31 cellular contexts compared by ENCODE assay signal in the genomic region with DNA sequence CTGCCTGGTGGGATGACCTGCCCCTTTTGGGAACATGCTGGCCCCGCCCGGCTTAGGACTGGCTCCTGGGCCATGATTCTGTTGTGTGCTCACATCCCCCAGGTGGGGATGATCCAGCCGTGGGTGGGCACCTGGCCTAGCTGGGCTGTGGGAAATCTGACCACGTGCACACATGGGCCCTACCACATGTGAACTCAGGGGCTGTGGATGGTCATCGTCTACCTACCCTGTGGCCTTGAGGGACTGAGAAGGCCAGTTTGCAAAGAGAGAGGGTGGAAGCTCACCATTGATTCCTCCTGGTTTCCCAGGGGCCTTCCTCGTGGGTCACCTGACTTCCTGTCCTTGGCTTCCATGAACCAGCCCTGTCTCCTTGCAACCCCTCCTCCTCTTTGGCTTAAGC. TPM values are rescaled to one million over a fixed set of nuclear protein-coding genes. Genes with fewer than 3 reads are reported as not detected.
DNase-seq lines count a peak whose midpoint lies in the region; ATAC-seq, FAIRE-seq and TF ChIP-seq lines count a peak whose summit lies in the region.
"Had no signal": no experiment of that assay in that cellular context is flagged by ENCODE, and none has a peak within 500 bp of the region (broad histone marks: within the 10 kb centered on the region; RNA-seq: fewer than 3 reads in every experiment).

No MANE protein-coding gene starts in this region.

- no peaks in the 10 kb centered on the region for H3K9me1 ChIP-seq in K562 (ENCODE audit: control insufficient read depth, insufficient read depth, low read length)

- H3K9me3 Mint-ChIP-seq in endodermal cell (peaks cover 2% of the 10 kb centered on the region), mesothelial cell of epicardium (no peaks in the 10 kb centered on the region)

- no TSS peak for BruUV-seq in K562 (replicated peaks; lab: Mats Ljungman, UMichigan)

- H2AFZ ChIP-seq in K562 (ENCODE audit: low read depth, low read length) (no peak overlapping the region), neuronal stem cell (ENCODE audit: low read length) (no peak overlapping the region)

- TF ChIP-seq RAD21 in K562 (CRISPR knock-in tag; conservative IDR thresholded peaks at IDR 0.05 in 1 of 2, IDR thresholded peaks at IDR 0.05 in 1 of 2): no peak

- H4K20me1 ChIP-seq in K562 (replicated peaks; ENCODE audit: control insufficient read depth, insufficient read depth, low read length): no peaks in the 10 kb centered on the region
- H4K20me1 ChIP-seq: BLaER1 had no signal

- no peak for TF ChIP-seq CTCF in K562 (IDR thresholded peaks at IDR 0.05 in 2 of 3, conservative IDR thresholded peaks at IDR 0.05 in 1 of 3; ENCODE audit: insufficient read depth in 2 of 3, low read depth in 1 of 3, low read length in 3 of 3)
- TF ChIP-seq CTCF in endodermal cell (conservative IDR thresholded peaks at IDR 0.05): no peak
- no peak for TF ChIP-seq CTCF in mesothelial cell of epicardium (IDR thresholded peaks at IDR 0.05; ENCODE audit: unreplicated experiment)
- no peak for TF ChIP-seq CTCF in heart right ventricle (IDR thresholded peaks at IDR 0.05)

- peaks cover 22% of the 10 kb centered on the region for H3K27me3 Mint-ChIP-seq in endodermal cell (ENCODE audit: insufficient read depth)
- no peaks in the 10 kb centered on the region for H3K27me3 Mint-ChIP-seq in mesothelial cell of epicardium (ENCODE audit: low read depth)
- H3K27me3 Mint-ChIP-seq: CD4-positive, alpha-beta memory T cell; CD4-positive, CD25-positive, alpha-beta regulatory T cell had no signal

- H3K27ac ChIP-seq in K562 (ENCODE audit: extremely low read depth, low read depth, low read length): no peak overlapping the region
- H3K27ac ChIP-seq in endodermal cell (ENCODE audit: low read depth, low read length): no peak overlapping the region
- no peak overlapping the region for H3K27ac ChIP-seq in neuronal stem cell (replicated peaks; ENCODE audit: low read length)
- H3K27ac ChIP-seq in heart right ventricle: no peak overlapping the region
- H3K27ac ChIP-seq: BLaER1 had no signal

- no peak overlapping the region for H2BK120ac ChIP-seq in neuronal stem cell (ENCODE audit: low read depth, low read length)

- no peak overlapping the region for H3K4me3 Mint-ChIP-seq in endodermal cell
- H3K4me3 Mint-ChIP-seq in mesothelial cell of epicardium: no peak overlapping the region
- H3K4me3 Mint-ChIP-seq: CD14-positive monocyte; CD4-positive, alpha-beta memory T cell; CD4-positive, CD25-positive, alpha-beta regulatory T cell; CD8-positive, alpha-beta memory T cell had no signal

- H3K9me3 ChIP-seq in K562 (replicated peaks; ENCODE audit: control insufficient read depth, insufficient read depth, low read depth, low read length) (no peaks in the 10 kb centered on the region), endodermal cell (ENCODE audit: control insufficient read depth, low read length) (no peaks in the 10 kb centered on the region), neuronal stem cell (replicated peaks in 1 of 2; ENCODE audit: control insufficient read depth in 2 of 2, insufficient read depth in 1 of 2, low read depth in 1 of 2, low read length in 2 of 2) (no peaks in the 10 kb centered on the region), heart right ventricle (no peaks in the 10 kb centered on the region)
- H3K9me3 ChIP-seq: BE2C, BLaER1 had no signal

- ATAC-seq in K562: no peak
- ATAC-seq in HG03457 (IDR thresholded peaks at IDR 0.05; ENCODE audit: unreplicated experiment): no peak
- ATAC-seq in heart right ventricle: no peak
- ATAC-seq in GM18517 (IDR thresholded peaks at IDR 0.05; ENCODE audit: unreplicated experiment): no peak
- ATAC-seq: GM12878 had no signal

- no peaks in the 10 kb centered on the region for H3K79me2 ChIP-seq in K562 (ENCODE audit: control insufficient read depth, insufficient read depth, low read length)

- H2AK5ac ChIP-seq in neuronal stem cell (ENCODE audit: low read depth, low read length): peak overlapping the region; percentile 47

- no peak overlapping the region for H2BK5ac ChIP-seq in neuronal stem cell (ENCODE audit: low read length)

- TF ChIP-seq POLR2A in K562 (conservative IDR thresholded peaks at IDR 0.05): no peak

- FAIRE-seq in K562 (lab: Jason Lieb, UNC): no peak
- FAIRE-seq: A204.1, GM12878, GM12892 had no signal

- H3K4me3 ChIP-seq in K562 (no peak overlapping the region), endodermal cell (ENCODE audit: low read length) (no peak overlapping the region), neuronal stem cell (ENCODE audit: low read length in 2 of 2) (no peak overlapping the region), heart right ventricle (no peak overlapping the region)
- H3K4me3 ChIP-seq: BLaER1, GM12878 had no signal

- no peak overlapping the region for H2BK15ac ChIP-seq in neuronal stem cell (ENCODE audit: low read length)

- no peak overlapping the region for H3K9ac ChIP-seq in K562 (ENCODE audit: insufficient read depth in 1 of 2, low read depth in 2 of 2, low read length in 2 of 2)
- H3K9ac ChIP-seq in endodermal cell (ENCODE audit: extremely low read depth, low read length, poor library complexity, severe bottlenecking): no peak overlapping the region
- no peak overlapping the region for H3K9ac ChIP-seq in neuronal stem cell (ENCODE audit: low read depth, low read length, poor library complexity)
- H3K9ac ChIP-seq: BLaER1 had no signal

- TF ChIP-seq EP300 in K562 (IDR thresholded peaks at IDR 0.05; ENCODE audit: low read length): no peak

- H3K79me1 ChIP-seq in neuronal stem cell (ENCODE audit: low read depth, low read length): no peaks in the 10 kb centered on the region

- POLR2A ChIA-PET in K562 (lab: Yijun Ruan, JAX): interaction anchor here (0.6 kb wide), 1 partner anchor 134 kb away, joined by 5 read pairs; no protein-coding TSS in a partner anchor

- no peak overlapping the region for H4K8ac ChIP-seq in neuronal stem cell (ENCODE audit: low read depth, low read length)

- H3K27me3 ChIP-seq in K562 (ENCODE audit: control insufficient read depth in 2 of 2, insufficient read depth in 2 of 2, low read length in 2 of 2) (no peaks in the 10 kb centered on the region; a peak in 1 of 5 replicates), endodermal cell (ENCODE audit: control insufficient read depth, insufficient read depth, low read length, poor library complexity, severe bottlenecking) (no peaks in the 10 kb centered on the region), neuronal stem cell (ENCODE audit: control insufficient read depth in 3 of 3, insufficient read depth in 3 of 3, low read depth in 1 of 3, low read length in 3 of 3) (no peaks in the 10 kb centered on the region), heart right ventricle (no peaks in the 10 kb centered on the region)
- H3K27me3 ChIP-seq: BE2C, BLaER1 had no signal

- H3K4me1 ChIP-seq in K562 (replicated peaks in 1 of 2; ENCODE audit: control insufficient read depth in 2 of 2, insufficient read depth in 2 of 2, low read length in 2 of 2): no peaks in the 10 kb centered on the region
- peaks cover 13% of the 10 kb centered on the region for H3K4me1 ChIP-seq in endodermal cell (ENCODE audit: control insufficient read depth, insufficient read depth, low read length)
- H3K4me1 ChIP-seq in neuronal stem cell (ENCODE audit: control insufficient read depth in 2 of 2, insufficient read depth in 1 of 2, low read depth in 1 of 2, low read length in 2 of 2): peaks cover 5 to 11% of the 10 kb centered on the region in 2 donors
- H3K4me1 ChIP-seq in heart right ventricle: peaks cover 0 to 3% (median 0%) of the 10 kb centered on the region in 9 donors
- H3K4me1 ChIP-seq: BE2C, BLaER1 had no signal

- CTCF ChIA-PET in K562 (lab: Yijun Ruan, JAX; ENCODE audit: low intra/inter-chr PET ratio): no interaction called here

- H3K23ac ChIP-seq in neuronal stem cell (ENCODE audit: low read depth, low read length, poor library complexity): no peak overlapping the region

- WGBS in K562 (ENCODE audit: insufficient coverage, low coverage, missing lambda C conversion rate): 3% methylated on average over 6 of the region's 6 CpGs
- WGBS in endodermal cell (ENCODE audit: insufficient coverage in 1 of 2, insufficient read length in 1 of 2), 2 experiments: 91 to 93% methylated on average over 3 to 6 of the region's 6 CpGs
- no CpG with 5 or more reads among the region's 6 CpGs for WGBS in neuronal stem cell (ENCODE audit: extremely low coverage in 2 of 2, insufficient read length in 2 of 2, insufficient replicate concordance in 1 of 2), 2 donors
- 83 to 92% methylated on average over 6 of the region's 6 CpGs for WGBS in heart right ventricle, 2 donors

- H3K27ac Mint-ChIP-seq in endodermal cell (no peak overlapping the region), mesothelial cell of epicardium (peak overlapping the region; percentile 56)
- H3K27ac Mint-ChIP-seq: CD4-positive, alpha-beta memory T cell; CD4-positive, CD25-positive, alpha-beta regulatory T cell; CD8-positive, alpha-beta memory T cell had no signal

- intact Hi-C loops in K562 (cut with micrococcal nuclease): no loop called here
- intact Hi-C loops in heart right ventricle (cut with DNase I): no loop called here

- H2BK12ac ChIP-seq in neuronal stem cell (ENCODE audit: low read length): peak overlapping the region; percentile 68

- H3K36me3 ChIP-seq in K562 (ENCODE audit: control insufficient read depth, insufficient read depth, low read length) (no peaks in the 10 kb centered on the region), endodermal cell (ENCODE audit: control insufficient read depth, insufficient read depth, low read length) (no peaks in the 10 kb centered on the region), neuronal stem cell (replicated peaks in 1 of 2; ENCODE audit: control insufficient read depth in 2 of 2, insufficient read depth in 2 of 2, low read length in 2 of 2) (no peaks in the 10 kb centered on the region), heart right ventricle (no peaks in the 10 kb centered on the region)
- H3K36me3 ChIP-seq: BE2C, BLaER1 had no signal

- no peak overlapping the region for H3K4ac ChIP-seq in neuronal stem cell (ENCODE audit: low read length)

- H4K91ac ChIP-seq in neuronal stem cell (ENCODE audit: low read depth, low read length, poor library complexity): no peak overlapping the region

- no peak overlapping the region for H3K14ac ChIP-seq in neuronal stem cell (ENCODE audit: low read length)

- in situ Hi-C loops in K562 (cut with MboI): no loop called here

- peak overlapping the region; percentile 89 for H3K18ac ChIP-seq in neuronal stem cell (ENCODE audit: low read length)

- no peak for DNase-seq in K562 (ENCODE audit: extremely low read depth in 1 of 4, low spot score in 3 of 4)
- DNase-seq in endodermal cell: peak; percentile 24
- DNase-seq in mesothelial cell of epicardium (ENCODE audit: low spot score in 2 of 2, unreplicated experiment in 2 of 2): no peak
- DNase-seq in neuronal stem cell (ENCODE audit: low spot score): no peak
- no peak for DNase-seq in heart right ventricle
- DNase-seq in HT-29 (ENCODE audit: low spot score): no peak
- DNase-seq: 8988T; ACHN; BE2C; C1 segment of cervical spinal cord; CD4-positive, alpha-beta memory T cell; CD4-positive, CD25-positive, alpha-beta regulatory T cell; CD8-positive, alpha-beta memory T cell; COR-L47; DMS 273 treated with DMSO at 0.1 percent for 48 hours; DMS153; DMS53; DMS79; DND-41; EL; GDM1 had no signal

- peaks cover 21% of the 10 kb centered on the region for H3K4me1 Mint-ChIP-seq in endodermal cell
- H3K4me1 Mint-ChIP-seq in mesothelial cell of epicardium: peaks cover 35% of the 10 kb centered on the region
- H3K4me1 Mint-ChIP-seq: CD14-positive monocyte; CD4-positive, alpha-beta memory T cell; CD4-positive, CD25-positive, alpha-beta regulatory T cell; CD8-positive, alpha-beta memory T cell had no signal

- H3K36me3 Mint-ChIP-seq in endodermal cell (ENCODE audit: low read depth) (no peaks in the 10 kb centered on the region), mesothelial cell of epicardium (peaks cover 2% of the 10 kb centered on the region)
- H3K36me3 Mint-ChIP-seq: CD14-positive monocyte; CD4-positive, alpha-beta memory T cell; CD4-positive, CD25-positive, alpha-beta regulatory T cell; CD8-positive, alpha-beta memory T cell had no signal

- H3K4me2 ChIP-seq in K562 (ENCODE audit: insufficient read depth, low read length) (no peak overlapping the region), neuronal stem cell (ENCODE audit: insufficient read depth, low read length, poor library complexity, severe bottlenecking) (no peak overlapping the region)
- H3K4me2 ChIP-seq: BLaER1 had no signal

RNA-seq across cellular contexts. Expression of gene PCP4, which starts 19.4 kb away (rescaled TPM):
- total RNA-seq in K562 (2011; cell fraction: chromatin; rRNA removed; ENCODE audit: low replicate concordance): not detected in 2 replicates
- total RNA-seq in K562 (2011; cell fraction: nucleolus; rRNA removed): not detected in 2 replicates
- not detected in 2 replicates for total RNA-seq in K562 (2011; cell fraction: nucleoplasm; rRNA removed)
- total RNA-seq in K562 (2014; rRNA removed) (not detected in 2 replicates), K562 (2014; rRNA removed; fragmentation: Illumina TruSeq; extraction: Trizol) (not detected in 2 replicates), K562 (2015; rRNA removed; fragmentation: Illumina TruSeq; extraction: Trizol) (not detected in 2 replicates), K562 (2021) (not detected in 2 replicates), endodermal cell (under 1 TPM in 1 of 2 donors, not detected in 1; 0.44 TPM), mesothelial cell of epicardium (17.6 to 19.2 TPM (median 18.1 TPM) in 3 replicates), heart right ventricle (1 to 10 TPM; 2.7 to 6.6 (median 3.6) TPM)
- polyA plus RNA-seq in K562 (2011; rRNA removed) (not detected in 2 replicates), K562 (2014; fragmentation: Illumina TruSeq; extraction: Trizol) (not detected in 2 replicates), K562 (2014; fragmentation: Nextera tagmentation; extraction: Ambion mirVana) (not detected), K562 (2014; rRNA removed) (not detected in 2 replicates), heart right ventricle (1 to 10 TPM; 1.0 to 6.9 TPM)
- not detected in 2 replicates for polyA plus RNA-seq in K562 (2011; cell fraction: cytosol; rRNA removed)
- not detected in 2 replicates for polyA plus RNA-seq in K562 (2011; cell fraction: nucleus; rRNA removed)
- polyA plus RNA-seq in K562 (2012): not detected in 2 replicates
- not detected in 2 replicates for polyA minus RNA-seq in K562 (2011; rRNA and poly(A)+ RNA removed)
- polyA minus RNA-seq in K562 (2011; cell fraction: cytosol; rRNA and poly(A)+ RNA removed): not detected in 2 replicates
- not detected in 2 replicates for polyA minus RNA-seq in K562 (2011; cell fraction: nucleus; rRNA and poly(A)+ RNA removed)
- polyA plus RNA-seq in endodermal cell (2013, experiment 1 of 2): 2.1 TPM
- polyA plus RNA-seq in endodermal cell (2013, experiment 2 of 2): 2.8 TPM
- polyA plus RNA-seq in neuronal stem cell (2013, experiment 1 of 2): 16.7 TPM
- 16.6 TPM for polyA plus RNA-seq in neuronal stem cell (2013, experiment 2 of 2)
- not detected in 2 replicates for total RNA-seq in HT-29 (2014; rRNA removed; shearing (Covaris generic))
- total RNA-seq: A673; CD4-positive, alpha-beta memory T cell; CD4-positive, CD25-positive, alpha-beta regulatory T cell; CD8-positive, alpha-beta memory T cell; Daoy; GM12878 had no signal
- polyA plus RNA-seq: AG04450; CD14-positive monocyte; CD4-positive, alpha-beta memory T cell; CD4-positive, CD25-positive, alpha-beta regulatory T cell; CD8-positive, alpha-beta memory T cell; GM12878 had no signal
